26 cellular contexts compared by ENCODE assay signal in genomic region chr11:80990885-80991284, GRCh38.
"Had no signal": no experiment of that assay in that cellular context is flagged by ENCODE, and none has a peak within 500 bp of the region (broad histone marks: within the 10 kb centered on the region; RNA-seq: fewer than 3 reads in every experiment).

No MANE protein-coding gene starts in this region.

- H3K4me3 ChIP-seq: neural progenitor cell, ovary, psoas muscle, right lobe of liver, sigmoid colon, stomach, thoracic aorta, thyroid gland, tibial nerve, upper lobe of left lung, vagina had no signal

- FAIRE-seq: small intestine, urothelium cell line had no signal

- H3K27ac ChIP-seq: neural progenitor cell, ovary, parathyroid adenoma, psoas muscle, right lobe of liver, sigmoid colon, stomach, thoracic aorta, thyroid gland, tibial nerve, upper lobe of left lung, vagina had no signal

- H3K9me3 ChIP-seq: ovary, psoas muscle, right lobe of liver, sigmoid colon, stomach, thoracic aorta, thyroid gland, tibial nerve, upper lobe of left lung, vagina had no signal

- H3K79me2 ChIP-seq: parathyroid adenoma had no signal

- H3K36me3 ChIP-seq: neural progenitor cell, ovary, right lobe of liver, sigmoid colon, stomach, thoracic aorta, thyroid gland, tibial nerve, upper lobe of left lung, vagina had no signal

- H3K27me3 ChIP-seq: neural progenitor cell, ovary, right lobe of liver, sigmoid colon, stomach, thyroid gland, tibial nerve, upper lobe of left lung, vagina had no signal

- H3K9ac ChIP-seq: neural progenitor cell, parathyroid adenoma had no signal

- H3K4me1 ChIP-seq: parathyroid adenoma, psoas muscle, right lobe of liver, sigmoid colon, stomach, thyroid gland, tibial nerve, upper lobe of left lung, vagina had no signal

- DNase-seq: natural killer cell; occipital lobe; ovary; posterior cingulate gyrus; psoas muscle; right cardiac atrium; right lobe of liver; sigmoid colon; small intestine; stimulated activated CD4-positive, alpha-beta T cell treated with anti-CD3 and anti-CD28 coated beads, Interleukin-15, amount 100 ng/mL, for 24 hours; stimulated activated CD4-positive, alpha-beta T cell treated with anti-CD3 and anti-CD28 coated beads, Interleukin-2, amount 100 ng/mL, for 24 hours; stimulated activated CD4-positive, alpha-beta T cell treated with anti-CD3 and anti-CD28 coated beads, Interleukin-2, amount 100 ng/mL, for 48 hours; stimulated activated CD4-positive, alpha-beta T cell treated with anti-CD3 and anti-CD28 coated beads, Interleukin-4, amount 100 ng/mL, for 24 hours; stimulated activated naive B cell treated with anti-CD40 and anti-IgM and Interleukin-4, amounts not matched to agents 10 μg/mL and 1 μg/mL and 100 μg/mL, for 72 hours; stimulated activated naive CD4-positive, alpha-beta T cell treated with Interleukin-2 at 50 U/mL for 16 hours; stomach; thyroid gland; trophoblast cell; upper lobe of left lung had no signal

- ATAC-seq: natural killer cell; psoas muscle; right cardiac atrium; right lobe of liver; stimulated activated effector memory CD8-positive, alpha-beta T cell treated with anti-CD3 and anti-CD28 coated beads, Interleukin-12 subunit alpha, Interleukin-12 subunit beta, amount 100 ng/mL, for 72 hours; stimulated activated naive B cell treated with anti-CD40 and anti-IgM and Interleukin-4, amounts not matched to agents 10 μg/mL and 1 μg/mL and 100 μg/mL, for 72 hours had no signal

- H3K4me2 ChIP-seq: neural progenitor cell had no signal

- H2AFZ ChIP-seq: neural progenitor cell, parathyroid adenoma had no signal
